20 cellular contexts compared by ENCODE assay signal in the genomic region with DNA sequence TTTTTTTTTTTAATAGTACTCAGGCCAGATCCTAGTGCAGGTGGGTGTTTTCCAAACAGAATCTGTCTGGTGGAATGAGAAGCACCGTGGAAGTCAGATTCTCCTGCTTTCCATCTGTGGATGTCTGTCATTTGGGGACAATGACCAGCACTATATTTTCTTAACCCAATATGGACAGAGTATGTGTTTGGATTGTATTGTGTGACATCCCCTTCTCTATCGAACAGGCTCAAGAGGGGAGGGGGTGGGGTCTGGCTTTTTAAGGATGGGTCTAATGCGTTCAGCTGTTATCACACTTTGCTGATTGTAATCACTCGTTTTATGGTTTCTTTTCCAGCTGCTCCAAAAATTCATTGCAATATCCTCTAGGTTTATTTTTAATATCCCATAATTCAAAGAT.
DNase-seq lines count a peak whose midpoint lies in the region; ATAC-seq and TF ChIP-seq lines count a peak whose summit lies in the region.
"Had no signal": no experiment of that assay in that cellular context is flagged by ENCODE, and none has a peak within 500 bp of the region (broad histone marks: within the 10 kb centered on the region; RNA-seq: fewer than 3 reads in every experiment).

No MANE protein-coding gene starts in this region.

- DNase-seq in ELF-1 (ENCODE audit: low read depth, low spot score) (peak; percentile 14), NCI-H146 (lab: John Stamatoyannopoulos, UW) (peak; percentile 69), coronary artery (ENCODE audit: low spot score) (no peak), NCI-H1092 (lab: John Stamatoyannopoulos, UW) (no peak), T-cell (no peak)
- no peak for DNase-seq in activated CD4-positive, alpha-beta T cell treated with anti-CD3 and anti-CD28 coated beads, Interleukin-2, amount 10 ng/mL, durations not matched to agents 24 days and 14 days
- DNase-seq: DMS53, GF-D8, H7, MV-4-11, NCI-H1417, NCI-H1930, NCI-H345, PC-3, Right ventricle myocardium superior had no signal

- CTCF ChIA-PET in T-cell (lab: Charles Lee) = no interaction called here

- H3K4me3 ChIP-seq in coronary artery = peak overlapping the region; percentile 55
- H3K4me3 ChIP-seq: A549 had no signal

- intact Hi-C loops in activated CD4-positive, alpha-beta T cell treated with anti-CD3 and anti-CD28 coated beads, Interleukin-2, amount 10 ng/mL, durations not matched to agents 24 days and 14 days (cut with micrococcal nuclease) = loop anchor here (5.0 kb wide), 1 partner anchor 897 kb away; no protein-coding TSS in a partner anchor

- no peak for TF ChIP-seq CTCF in coronary artery (IDR thresholded peaks at IDR 0.05)
- no peak for TF ChIP-seq CTCF in nephron (IDR thresholded peaks at IDR 0.05; ENCODE audit: unreplicated experiment in 3 of 3)

- POLR2A ChIA-PET in T-cell (lab: Charles Lee) = no interaction called here

- H3K27ac Mint-ChIP-seq in nephron (peak overlapping the region; percentile 75 to 84 (median 81)), T-cell (no peak overlapping the region)
- no peak overlapping the region for H3K27ac Mint-ChIP-seq in activated CD4-positive, alpha-beta T cell treated with anti-CD3 and anti-CD28 coated beads, Interleukin-2, amount 10 ng/mL, durations not matched to agents 24 days and 14 days
- H3K27ac Mint-ChIP-seq: B cell, CD14-positive monocyte, IgD-negative memory B cell had no signal

- H3K4me1 Mint-ChIP-seq in nephron (peaks cover 42% of the 10 kb centered on the region), T-cell (no peaks in the 10 kb centered on the region)
- H3K4me1 Mint-ChIP-seq in activated CD4-positive, alpha-beta T cell treated with anti-CD3 and anti-CD28 coated beads, Interleukin-2, amount 10 ng/mL, durations not matched to agents 24 days and 14 days = no peaks in the 10 kb centered on the region
- H3K4me1 Mint-ChIP-seq: B cell, CD14-positive monocyte, IgD-negative memory B cell had no signal

- H3K9me3 Mint-ChIP-seq in nephron (no peaks in the 10 kb centered on the region), T-cell (no peaks in the 10 kb centered on the region)
- H3K9me3 Mint-ChIP-seq in activated CD4-positive, alpha-beta T cell treated with anti-CD3 and anti-CD28 coated beads, Interleukin-2, amount 10 ng/mL, durations not matched to agents 24 days and 14 days = no peaks in the 10 kb centered on the region
- H3K9me3 Mint-ChIP-seq: CD14-positive monocyte, IgD-negative memory B cell had no signal

- peaks cover 34% of the 10 kb centered on the region for H3K27me3 Mint-ChIP-seq in nephron (ENCODE audit: low read depth)
- peaks cover 3 to 10% of the 10 kb centered on the region in 2 donors for H3K27me3 Mint-ChIP-seq in T-cell
- H3K27me3 Mint-ChIP-seq in activated CD4-positive, alpha-beta T cell treated with anti-CD3 and anti-CD28 coated beads, Interleukin-2, amount 10 ng/mL, durations not matched to agents 24 days and 14 days = peaks cover 8% of the 10 kb centered on the region

- no peaks in the 10 kb centered on the region for H3K36me3 Mint-ChIP-seq in nephron (ENCODE audit: low read depth)
- H3K36me3 Mint-ChIP-seq in T-cell = no peaks in the 10 kb centered on the region
- no peaks in the 10 kb centered on the region for H3K36me3 Mint-ChIP-seq in activated CD4-positive, alpha-beta T cell treated with anti-CD3 and anti-CD28 coated beads, Interleukin-2, amount 10 ng/mL, durations not matched to agents 24 days and 14 days (ENCODE audit: low read depth)
- H3K36me3 Mint-ChIP-seq: CD14-positive monocyte, IgD-negative memory B cell had no signal

- H3K4me3 Mint-ChIP-seq in nephron = peak overlapping the region in 1 of 3 experiments; percentile 35
- H3K4me3 Mint-ChIP-seq in T-cell = no peak overlapping the region
- no peak overlapping the region for H3K4me3 Mint-ChIP-seq in activated CD4-positive, alpha-beta T cell treated with anti-CD3 and anti-CD28 coated beads, Interleukin-2, amount 10 ng/mL, durations not matched to agents 24 days and 14 days
- H3K4me3 Mint-ChIP-seq: B cell, IgD-negative memory B cell had no signal

- no peak for ATAC-seq in T-cell (replicated peaks in 1 of 4)
- ATAC-seq: A549, PC-3 had no signal

- peak overlapping the region; percentile 52 to 61 for H3K27ac ChIP-seq in coronary artery
- H3K27ac ChIP-seq: A549 had no signal

Comparison
In these comparisons a context has a peak if more than half of its experiments do, and no peak if none do; other contexts are left out.
1. DNase-seq: peak in ELF-1 (single experiment) and NCI-H146 (single experiment); none in coronary artery (single experiment), NCI-H1092 (single experiment), T-cell (0 of 34) and activated CD4-positive, alpha-beta T cell treated with anti-CD3 and anti-CD28 coated beads, Interleukin-2, amount 10 ng/mL, durations not matched to agents 24 days and 14 days (single experiment).
2. H3K27ac Mint-ChIP-seq: peak in nephron (3 of 3); none in T-cell (0 of 2) and activated CD4-positive, alpha-beta T cell treated with anti-CD3 and anti-CD28 coated beads, Interleukin-2, amount 10 ng/mL, durations not matched to agents 24 days and 14 days (single experiment).